8 cellular contexts compared by ENCODE assay signal in the genomic region with DNA sequence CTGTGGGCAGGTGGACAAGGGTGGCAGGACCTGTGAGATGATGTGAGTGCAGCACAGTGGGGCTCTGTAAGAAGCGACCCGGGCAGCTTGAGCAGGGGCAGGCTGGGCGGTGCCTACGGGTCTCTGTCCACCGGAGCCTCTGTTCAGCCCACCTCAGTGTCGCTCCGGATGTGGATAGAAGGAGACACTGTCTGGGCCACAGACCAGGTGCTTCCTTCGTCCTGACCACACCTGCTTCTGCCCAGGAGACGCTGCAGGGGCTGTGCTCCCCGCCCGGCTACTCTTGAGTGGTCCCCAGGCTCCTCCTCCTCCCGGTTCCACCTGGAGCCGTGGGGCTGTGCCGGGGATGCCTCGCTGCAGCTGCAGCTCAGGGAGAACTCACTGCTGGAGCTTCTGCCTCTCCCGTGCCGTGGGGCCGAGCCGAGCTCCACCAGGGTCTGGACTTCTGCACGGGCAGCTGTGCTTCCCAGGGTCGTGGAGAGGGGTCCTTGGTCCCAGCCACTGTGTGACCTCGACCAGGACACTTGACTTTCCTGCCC.
DNase-seq lines count a peak whose midpoint lies in the region; ATAC-seq and TF ChIP-seq lines count a peak whose summit lies in the region.
"Had no signal": no experiment of that assay in that cellular context is flagged by ENCODE, and none has a peak within 500 bp of the region (broad histone marks: within the 10 kb centered on the region; RNA-seq: fewer than 3 reads in every experiment).

No MANE protein-coding gene starts in this region.

- H3K27ac ChIP-seq in epithelial cell of prostate = peak overlapping the region; percentile 6

- ATAC-seq in GM18505 (IDR thresholded peaks at IDR 0.05; ENCODE audit: unreplicated experiment) (peak; percentile 59), GM21825 (IDR thresholded peaks at IDR 0.05; ENCODE audit: unreplicated experiment) (no peak)

- peak; percentile 35 for DNase-seq in NCI-H1436 treated with DMSO at 0.1 percent for 48 hours (lab: John Stamatoyannopoulos, UW)
- no peak for DNase-seq in epithelial cell of prostate (ENCODE audit: low read depth, low spot score)
- DNase-seq in retina = peak; percentile 58
- no peak for DNase-seq in OCI-M2 (lab: John Stamatoyannopoulos, UW; ENCODE audit: unreplicated experiment)
- no peak for DNase-seq in ACHN
- DNase-seq: cerebellar nuclear complex had no signal

- in situ Hi-C loops in ACHN (cut with HindIII; ENCODE audit: low pct_ligation_motif_present, low pct_unique_long_range_greater_than_20kb, low sequenced_read_pairs) = no loop called here

- TF ChIP-seq POLR2A in GM18505 (IDR thresholded peaks at IDR 0.05; ENCODE audit: borderline replicate concordance, extremely low read depth, insufficient read depth, insufficient read length) = no peak

Comparison
In these comparisons a context has a peak if more than half of its experiments do, and no peak if none do; other contexts are left out.
1. DNase-seq: peak in NCI-H1436 treated with DMSO at 0.1 percent for 48 hours (single experiment) and retina (single experiment); none in epithelial cell of prostate (single experiment), OCI-M2 (single experiment) and ACHN (single experiment).